In the genomic region with DNA sequence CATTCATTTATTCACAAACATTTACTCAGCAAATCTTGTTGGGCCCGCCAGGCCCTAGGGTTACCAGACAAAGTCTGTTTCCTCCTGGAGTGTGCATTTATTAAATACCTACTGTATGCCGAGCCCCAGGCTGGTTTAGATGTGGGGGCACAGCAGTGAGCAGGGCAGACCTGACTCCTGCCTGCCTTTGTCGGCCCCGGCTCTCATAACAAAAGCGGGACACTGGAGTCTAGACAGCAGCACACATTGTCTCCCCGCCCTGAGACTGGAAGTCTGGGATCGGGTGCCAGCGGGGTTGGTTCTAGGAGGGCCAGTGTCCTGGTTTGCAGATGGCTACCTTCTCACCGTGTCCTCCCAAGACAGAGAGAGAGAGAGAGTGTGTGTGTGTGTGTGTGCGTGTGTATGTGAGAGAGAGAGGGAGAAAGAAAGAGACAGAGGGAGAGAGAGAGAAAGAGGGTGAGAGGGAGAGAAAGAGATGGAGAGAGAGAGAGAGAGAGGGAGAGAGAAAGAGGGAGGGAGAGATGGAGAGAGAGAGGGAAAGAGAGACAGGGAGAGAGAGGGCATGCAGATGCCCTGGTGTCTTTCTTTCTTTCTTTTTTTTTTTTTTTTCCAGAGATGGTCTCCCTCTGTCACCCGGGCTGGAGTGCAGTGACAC, we compare ENCODE assay signal across 17 cellular contexts. TPM values are rescaled to one million over a fixed set of nuclear protein-coding genes. Genes with fewer than 3 reads are reported as not detected.
DNase-seq lines count a peak whose midpoint lies in the region; ATAC-seq and TF ChIP-seq lines count a peak whose summit lies in the region.
"Had no signal": no experiment of that assay in that cellular context is flagged by ENCODE, and none has a peak within 500 bp of the region (broad histone marks: within the 10 kb centered on the region; RNA-seq: fewer than 3 reads in every experiment).

No MANE protein-coding gene starts in this region.

- CTCF ChIA-PET in activated naive CD4-positive, alpha-beta T cell treated with anti-CD3 and anti-CD28 coated beads, Interleukin-2, amount 10 ng/mL, durations not matched to agents 7 days and 5 days (lab: Charles Lee) = no interaction called here

- intact Hi-C loops in left ventricle myocardium superior (cut with micrococcal nuclease) (no loop called here), upper lobe of right lung (cut with DNase I) (no loop called here)

- H3K4me1 ChIP-seq in RWPE2 (ENCODE audit: insufficient read depth, poor library complexity, severe bottlenecking) = no peaks in the 10 kb centered on the region
- no peaks in the 10 kb centered on the region for H3K4me1 ChIP-seq in upper lobe of right lung
- H3K4me1 ChIP-seq: breast epithelium had no signal

- DNase-seq in activated naive CD4-positive, alpha-beta T cell treated with anti-CD3 and anti-CD28 coated beads, Interleukin-2, amount 10 ng/mL, durations not matched to agents 7 days and 5 days = peak; percentile 6
- DNase-seq in activated naive CD4-positive, alpha-beta T cell treated with Interleukin-2 at 50 U/mL for 16 hours = no peak
- DNase-seq in RWPE2 (ENCODE audit: low spot score) (peak; percentile 24), left ventricle myocardium superior (peak; percentile 5), upper lobe of right lung (peak; percentile 53)
- DNase-seq: activated CD4-positive, alpha-beta T cell treated with anti-CD3 and anti-CD28 coated beads, Interleukin-2, amount 50 U/mL, for 4 hours; activated T-cell treated with anti-CD3 and anti-CD28 coated beads, Interleukin-2, amount 50 U/mL, for 48 hours; CD4-positive, CD25-positive, alpha-beta regulatory T cell; mammary epithelial cell; nucleus accumbens had no signal

- H3K27ac ChIP-seq in RWPE2 (ENCODE audit: poor library complexity, severe bottlenecking) (no peak overlapping the region), upper lobe of right lung (no peak overlapping the region)
- H3K27ac ChIP-seq: breast epithelium, hepatocyte, sigmoid colon had no signal

- H3K36me3 ChIP-seq in RWPE2 (ENCODE audit: low read depth) = no peaks in the 10 kb centered on the region
- no peaks in the 10 kb centered on the region for H3K36me3 ChIP-seq in upper lobe of right lung
- H3K36me3 ChIP-seq: breast epithelium, sigmoid colon had no signal

- H3K4me3 ChIP-seq in RWPE2 (ENCODE audit: severe bottlenecking) (no peak overlapping the region), upper lobe of right lung (no peak overlapping the region)
- H3K4me3 ChIP-seq: breast epithelium, hepatocyte, sigmoid colon had no signal

- H3K36me3 Mint-ChIP-seq in activated naive CD4-positive, alpha-beta T cell treated with anti-CD3 and anti-CD28 coated beads, Interleukin-2, amount 10 ng/mL, durations not matched to agents 7 days and 5 days = no peaks in the 10 kb centered on the region
- H3K36me3 Mint-ChIP-seq: CD4-positive, CD25-positive, alpha-beta regulatory T cell; stimulated activated effector memory CD8-positive, alpha-beta T cell treated with anti-CD3 and anti-CD28 coated beads, Interleukin-12 subunit alpha, Interleukin-12 subunit beta, amount 100 ng/mL, for 72 hours had no signal

- no peak for ATAC-seq in RWPE2 (ENCODE audit: low read depth)
- ATAC-seq in left ventricle myocardium superior = no peak
- no peak for ATAC-seq in upper lobe of right lung
- no peak for ATAC-seq in HG02642 (IDR thresholded peaks at IDR 0.05; ENCODE audit: poor library complexity, unreplicated experiment)
- no peak for ATAC-seq in HG02970 (IDR thresholded peaks at IDR 0.05; ENCODE audit: low FRiP score, unreplicated experiment)
- ATAC-seq: stimulated activated effector memory CD8-positive, alpha-beta T cell treated with anti-CD3 and anti-CD28 coated beads, Interleukin-12 subunit alpha, Interleukin-12 subunit beta, amount 100 ng/mL, for 72 hours had no signal

- no peaks in the 10 kb centered on the region for H3K9me3 ChIP-seq in RWPE2 (ENCODE audit: severe bottlenecking)
- H3K9me3 ChIP-seq in upper lobe of right lung = no peaks in the 10 kb centered on the region
- H3K9me3 ChIP-seq: breast epithelium, sigmoid colon had no signal

- no peaks in the 10 kb centered on the region for H3K9me3 Mint-ChIP-seq in activated naive CD4-positive, alpha-beta T cell treated with anti-CD3 and anti-CD28 coated beads, Interleukin-2, amount 10 ng/mL, durations not matched to agents 7 days and 5 days
- H3K9me3 Mint-ChIP-seq: stimulated activated effector memory CD8-positive, alpha-beta T cell treated with anti-CD3 and anti-CD28 coated beads, Interleukin-12 subunit alpha, Interleukin-12 subunit beta, amount 100 ng/mL, for 72 hours had no signal

- H3K27ac Mint-ChIP-seq in activated naive CD4-positive, alpha-beta T cell treated with anti-CD3 and anti-CD28 coated beads, Interleukin-2, amount 10 ng/mL, durations not matched to agents 7 days and 5 days = no peak overlapping the region
- H3K27ac Mint-ChIP-seq: CD4-positive, CD25-positive, alpha-beta regulatory T cell; stimulated activated effector memory CD8-positive, alpha-beta T cell treated with anti-CD3 and anti-CD28 coated beads, Interleukin-12 subunit alpha, Interleukin-12 subunit beta, amount 100 ng/mL, for 72 hours had no signal

- no peak for TF ChIP-seq CTCF in RWPE2 (IDR thresholded peaks at IDR 0.05; ENCODE audit: poor library complexity, severe bottlenecking)
- no peak for TF ChIP-seq CTCF in upper lobe of right lung (IDR thresholded peaks at IDR 0.05)

- H3K27me3 Mint-ChIP-seq in activated naive CD4-positive, alpha-beta T cell treated with anti-CD3 and anti-CD28 coated beads, Interleukin-2, amount 10 ng/mL, durations not matched to agents 7 days and 5 days = peaks cover 21% of the 10 kb centered on the region

- H3K27me3 ChIP-seq in RWPE2 (ENCODE audit: insufficient read depth, poor library complexity, severe bottlenecking) (no peaks in the 10 kb centered on the region), upper lobe of right lung (peaks cover 4% of the 10 kb centered on the region)
- H3K27me3 ChIP-seq: hepatocyte had no signal

- H3K4me1 Mint-ChIP-seq in activated naive CD4-positive, alpha-beta T cell treated with anti-CD3 and anti-CD28 coated beads, Interleukin-2, amount 10 ng/mL, durations not matched to agents 7 days and 5 days = peaks cover 9% of the 10 kb centered on the region
- H3K4me1 Mint-ChIP-seq: stimulated activated effector memory CD8-positive, alpha-beta T cell treated with anti-CD3 and anti-CD28 coated beads, Interleukin-12 subunit alpha, Interleukin-12 subunit beta, amount 100 ng/mL, for 72 hours had no signal

- no peak overlapping the region for H3K4me3 Mint-ChIP-seq in activated naive CD4-positive, alpha-beta T cell treated with anti-CD3 and anti-CD28 coated beads, Interleukin-2, amount 10 ng/mL, durations not matched to agents 7 days and 5 days
- H3K4me3 Mint-ChIP-seq: stimulated activated effector memory CD8-positive, alpha-beta T cell treated with anti-CD3 and anti-CD28 coated beads, Interleukin-12 subunit alpha, Interleukin-12 subunit beta, amount 100 ng/mL, for 72 hours had no signal

RNA-seq across cellular contexts. Expression of a gene that starts 25.9 kb away (rescaled TPM):
- total RNA-seq in left ventricle myocardium superior = 12.0 TPM
- 4.3 TPM for total RNA-seq in upper lobe of right lung
- total RNA-seq: CD4-positive, CD25-positive, alpha-beta regulatory T cell; myocyte had no signal
